11 cellular contexts compared by ENCODE assay signal in genomic region chr18:4374564-4374963, GRCh38.
"Had no signal": no experiment of that assay in that cellular context is flagged by ENCODE, and none has a peak within 500 bp of the region (broad histone marks: within the 10 kb centered on the region; RNA-seq: fewer than 3 reads in every experiment).

No MANE protein-coding gene starts in this region.

- H3K9me3 ChIP-seq: HAP-1 had no signal

- H3K27ac ChIP-seq: GM23248 had no signal

- DNase-seq: GM23248, GOT3, H7, H9, HCEC 1CT, HFFc6 had no signal

- H3K4me3 ChIP-seq: GM23248, GM23338, HAP-1 had no signal

- H2AFZ ChIP-seq: GM23248, GM23338 had no signal

- H3K4me2 ChIP-seq: GM23338 had no signal

- FAIRE-seq: H1, H54 had no signal

- H3K36me3 ChIP-seq: HAP-1 had no signal

- ATAC-seq: GM23338, HCT116 had no signal

- H3K9ac ChIP-seq: GM23248 had no signal
